Comparison of ENCODE assay signal across 32 cellular contexts in the genomic region with DNA sequence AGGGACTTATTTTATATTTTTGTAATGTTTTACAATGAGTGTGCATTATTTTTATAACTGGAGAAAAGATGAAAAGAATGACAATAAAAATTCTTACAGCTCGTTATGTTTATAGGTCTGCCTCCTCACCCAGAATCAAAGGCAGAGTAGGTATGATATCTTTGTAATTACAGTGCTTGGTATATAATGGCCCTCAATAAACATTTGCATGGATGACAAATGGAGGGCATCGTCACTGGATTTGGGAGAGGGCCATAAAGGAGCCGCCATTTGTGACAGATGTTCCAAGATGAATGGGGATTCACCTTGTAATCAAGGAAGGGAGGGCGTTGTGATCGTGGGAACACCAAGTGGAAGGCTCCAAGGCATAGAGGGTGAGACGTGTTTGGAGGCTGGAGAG. TPM values are rescaled to one million over a fixed set of nuclear protein-coding genes. Genes with fewer than 3 reads are reported as not detected.
"Had no signal": no experiment of that assay in that cellular context is flagged by ENCODE, and none has a peak within 500 bp of the region (broad histone marks: within the 10 kb centered on the region; RNA-seq: fewer than 3 reads in every experiment).

No MANE protein-coding gene starts in this region.

- DNase-seq: activated B cell treated with CpG ODN at 0.5 μM for 24 hours; activated CD4-positive, alpha-beta memory T cell treated with anti-CD3 and anti-CD28 coated beads for 36 hours; activated CD4-positive, alpha-beta T cell treated with anti-CD3 and anti-CD28 coated beads for 4 hours; activated CD4-positive, alpha-beta T cell treated with anti-CD3 and anti-CD28 coated beads, Interleukin-2, amount 50 U/mL, for 1 hour; activated CD4-positive, CD25-positive, alpha-beta regulatory T cell treated with anti-CD3 and anti-CD28 coated beads, Interleukin-2, amount 50 U/mL, for 72 hours; activated CD8-positive, alpha-beta memory T cell treated with anti-CD3 and anti-CD28 coated beads, Interleukin-2, amount 50 U/mL, for 4 hours; activated gamma-delta T cell treated with Interleukin-2 at 50 U/mL for 16 hours; activated naive CD4-positive, alpha-beta T cell treated with anti-CD3 and anti-CD28 coated beads for 36 hours; activated T-cell treated with anti-CD3 and anti-CD28 coated beads for 4 hours; activated T-cell treated with anti-CD3 and anti-CD28 coated beads, Interleukin-2, amount 50 U/mL, for 4 hours; adrenal gland; body of pancreas; Kasumi-1; KG1; MG63; NCI-H1048; NCI-H1436; NCI-H1694; NCI-H1930; NCI-H2107; NCI-H226; NCI-H446 treated with DMSO at 0.1 percent for 48 hours; NCI-H774; Peyer's patch; SIG-M5; SW 1271; T-helper 1 cell; T-helper 2 cell; T-helper 9 cell had no signal

- ATAC-seq: activated naive CD4-positive, alpha-beta T cell treated with anti-CD3 and anti-CD28 coated beads, Interleukin-2, amount 50 U/mL, for 72 hours; activated T-cell treated with anti-CD3 and anti-CD28 coated beads, Interleukin-2, amount 50 U/mL, for 4 hours; body of pancreas; Right ventricle myocardium inferior; SK-N-SH treated with all-trans-retinoic acid at 6 μM for 48 hours had no signal

RNA-seq across cellular contexts. Expression of gene EFHD1, which starts 41.1 kb away (rescaled TPM):
- total RNA-seq: activated B cell treated with CpG ODN at 0.5 μM for 24 hours had no signal
